Comparison of ENCODE assay signal across 11 cellular contexts in genomic region chr2:3282056-3282998, GRCh38.
DNase-seq lines count a peak whose midpoint lies in the region; ATAC-seq and TF ChIP-seq lines count a peak whose summit lies in the region.
"Had no signal": no experiment of that assay in that cellular context is flagged by ENCODE, and none has a peak within 500 bp of the region (broad histone marks: within the 10 kb centered on the region; RNA-seq: fewer than 3 reads in every experiment).

No MANE protein-coding gene starts in this region.

- no peaks in the 10 kb centered on the region for H3K36me3 ChIP-seq in A673 (ENCODE audit: insufficient read depth, low read length, poor library complexity, severe bottlenecking)

- H3K27me3 ChIP-seq in A673 (replicated peaks; ENCODE audit: insufficient read depth, low read depth, low read length, poor library complexity), result no peaks in the 10 kb centered on the region
- H3K27me3 ChIP-seq: BLaER1 had no signal

- no peak overlapping the region for H3K27ac ChIP-seq in A673 (ENCODE audit: low read depth, low read length, poor library complexity, severe bottlenecking)
- H3K27ac ChIP-seq: BLaER1 had no signal

- peaks cover 8% of the 10 kb centered on the region for H3K4me1 Mint-ChIP-seq in stimulated activated memory B cell treated with anti-CD40 and anti-IgM and Interleukin-4, amounts not matched to agents 10 μg/mL and 1 μg/mL and 100 μg/mL, for 72 hours

- H3K36me3 Mint-ChIP-seq in stimulated activated memory B cell treated with anti-CD40 and anti-IgM and Interleukin-4, amounts not matched to agents 10 μg/mL and 1 μg/mL and 100 μg/mL, for 72 hours, result peaks cover 65% of the 10 kb centered on the region

- CTCF ChIA-PET in A673 (lab: Charles Lee), result no interaction called here

- H3K4me3 ChIP-seq in A673 (ENCODE audit: low read depth, low read length, poor library complexity, severe bottlenecking), result peak overlapping the region; percentile 21
- H3K4me3 ChIP-seq in astrocyte of the cerebellum (ENCODE audit: low read depth, low read length), result peak overlapping the region; percentile 31
- H3K4me3 ChIP-seq: BLaER1 had no signal

- intact Hi-C loops in A673 (cut with micrococcal nuclease; ENCODE audit: unreplicated experiment), result no loop called here

- no peaks in the 10 kb centered on the region for H3K27me3 Mint-ChIP-seq in stimulated activated memory B cell treated with anti-CD40 and anti-IgM and Interleukin-4, amounts not matched to agents 10 μg/mL and 1 μg/mL and 100 μg/mL, for 72 hours

- no peak for ATAC-seq in GM18873 (IDR thresholded peaks at IDR 0.05; ENCODE audit: low FRiP score, unreplicated experiment)
- no peak for ATAC-seq in stimulated activated memory B cell treated with anti-CD40 and anti-IgM and Interleukin-4, amounts not matched to agents 10 μg/mL and 1 μg/mL and 100 μg/mL, for 72 hours
- no peak for ATAC-seq in GM19397 (IDR thresholded peaks at IDR 0.05; ENCODE audit: unreplicated experiment)

- no peak overlapping the region for H3K27ac Mint-ChIP-seq in stimulated activated memory B cell treated with anti-CD40 and anti-IgM and Interleukin-4, amounts not matched to agents 10 μg/mL and 1 μg/mL and 100 μg/mL, for 72 hours
- H3K27ac Mint-ChIP-seq: HFFc6; T-helper 1 cell treated with Interleukin-12 subunit alpha and Interleukin-12 subunit beta and Interleukin-4 antibody, amounts not matched to agents 30 μg/mL and 1 μg/mL, for 36 hours had no signal

- H3K9me3 ChIP-seq in A673 (ENCODE audit: low read depth, low read length, poor library complexity, severe bottlenecking), result no peaks in the 10 kb centered on the region

- in situ Hi-C loops in astrocyte of the cerebellum (cut with HindIII; ENCODE audit: low sequenced_read_pairs), result no loop called here

- peak; percentile 80 for DNase-seq in A673 (ENCODE audit: low spot score)
- DNase-seq in NCI-H146 (lab: John Stamatoyannopoulos, UW), result peak; percentile 81
- DNase-seq in astrocyte of the cerebellum (ENCODE audit: low read depth), result peak; percentile 56
- DNase-seq in kidney glomerular epithelial cell (lab: John Stamatoyannopoulos, UW), result peak; percentile 93
- DNase-seq in foreskin melanocyte, result no peak
- DNase-seq: HFFc6 had no signal

- peaks cover 7% of the 10 kb centered on the region for H3K9me3 Mint-ChIP-seq in stimulated activated memory B cell treated with anti-CD40 and anti-IgM and Interleukin-4, amounts not matched to agents 10 μg/mL and 1 μg/mL and 100 μg/mL, for 72 hours

- POLR2A ChIA-PET in A673 (lab: Charles Lee; ENCODE audit: low non-redundant PET), result interaction anchor here (0.7 kb wide), 1 partner anchor 133 kb away, joined by 5 read pairs; no protein-coding TSS in a partner anchor

- no TSS peak for BruUV-seq in A673 (replicated peaks; lab: Mats Ljungman, UMichigan)

- peaks cover 20% of the 10 kb centered on the region for H3K4me1 ChIP-seq in A673 (ENCODE audit: insufficient read depth, low read length, poor library complexity, severe bottlenecking)

- TF ChIP-seq CTCF in A673 (conservative IDR thresholded peaks at IDR 0.05; ENCODE audit: low read depth, low read length) (no peak), astrocyte of the cerebellum (IDR thresholded peaks at IDR 0.05; ENCODE audit: low read depth, low read length, missing control alignments) (no peak)

- H3K4me3 Mint-ChIP-seq in stimulated activated memory B cell treated with anti-CD40 and anti-IgM and Interleukin-4, amounts not matched to agents 10 μg/mL and 1 μg/mL and 100 μg/mL, for 72 hours, result no peak overlapping the region
- H3K4me3 Mint-ChIP-seq: HFFc6; T-helper 1 cell treated with Interleukin-12 subunit alpha and Interleukin-12 subunit beta and Interleukin-4 antibody, amounts not matched to agents 30 μg/mL and 1 μg/mL, for 36 hours had no signal
